ENCODE assay signal across 10 cellular contexts in the genomic region with DNA sequence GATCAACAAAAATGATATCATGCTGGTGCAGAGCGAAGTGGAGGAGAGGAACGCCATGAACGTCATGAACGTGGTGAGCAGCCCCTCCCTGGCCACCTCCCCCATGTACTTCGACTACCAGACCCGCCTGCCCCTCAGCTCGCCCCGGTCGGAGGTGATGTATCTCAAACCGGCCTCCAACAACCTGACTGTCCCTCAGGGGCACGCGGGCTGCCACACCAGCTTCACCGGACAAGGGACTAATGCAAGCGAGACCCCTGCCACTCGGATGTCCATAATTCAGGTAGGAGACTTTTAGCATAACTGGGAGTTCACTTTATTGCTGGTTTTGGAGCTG. TPM values are rescaled to one million over a fixed set of nuclear protein-coding genes. Genes with fewer than 3 reads are reported as not detected.
DNase-seq lines count a peak whose midpoint lies in the region; ATAC-seq and TF ChIP-seq lines count a peak whose summit lies in the region.
"Had no signal": no experiment of that assay in that cellular context is flagged by ENCODE, and none has a peak within 500 bp of the region (broad histone marks: within the 10 kb centered on the region; RNA-seq: fewer than 3 reads in every experiment).

No MANE protein-coding gene starts in this region.

- WGBS in tibial nerve, 2 donors, result 14 to 25% methylated on average over 15 of the region's 15 CpGs

- no peak overlapping the region for H3K27ac Mint-ChIP-seq in neural crest cell (ENCODE audit: unreplicated experiment)
- H3K27ac Mint-ChIP-seq: memory B cell had no signal

- H3K27ac ChIP-seq in tibial nerve, result peak overlapping the region in 3 of 4 donors; percentile 4 to 81 (median 42)

- peaks cover 0 to 45% (median 6%) of the 10 kb centered on the region in 4 donors for H3K4me1 ChIP-seq in tibial nerve

- TF ChIP-seq POLR2A in tibial nerve (IDR thresholded peaks at IDR 0.05), result no peak

- H3K36me3 Mint-ChIP-seq in neural crest cell (ENCODE audit: low read depth), result peaks cover 12% of the 10 kb centered on the region
- H3K36me3 Mint-ChIP-seq: memory B cell had no signal

- no peaks in the 10 kb centered on the region for H3K9me3 Mint-ChIP-seq in neural crest cell
- H3K9me3 Mint-ChIP-seq: memory B cell had no signal

- H3K9me3 ChIP-seq in tibial nerve, result no peaks in the 10 kb centered on the region

- intact Hi-C loops in left ventricle myocardium superior (cut with micrococcal nuclease), result no loop called here

- peaks cover 46% of the 10 kb centered on the region for H3K4me1 Mint-ChIP-seq in neural crest cell
- H3K4me1 Mint-ChIP-seq: memory B cell had no signal

- peaks cover 50% of the 10 kb centered on the region for H3K27me3 Mint-ChIP-seq in neural crest cell (ENCODE audit: low read depth)

- H3K4me3 ChIP-seq in astrocyte of the spinal cord (ENCODE audit: low read depth, low read length) (peak overlapping the region; percentile 16), tibial nerve (peak overlapping the region; percentile 33 to 60 (median 37))

- H3K27me3 ChIP-seq in tibial nerve, result peaks cover 0 to 48% of the 10 kb centered on the region in 2 donors

- no peaks in the 10 kb centered on the region for H3K36me3 ChIP-seq in tibial nerve

- no peak for DNase-seq in astrocyte of the spinal cord (ENCODE audit: low read depth, low spot score)
- peak; percentile 34 for DNase-seq in left ventricle myocardium superior
- no peak for DNase-seq in neural crest cell (ENCODE audit: low read depth, low spot score)
- DNase-seq in tibial nerve (ENCODE audit: low spot score in 2 of 2), result no peak
- no peak for DNase-seq in NCI-H187 (lab: John Stamatoyannopoulos, UW)
- no peak for DNase-seq in SKM-1 treated with dmso at 0.1 percent for 144 hours (lab: John Stamatoyannopoulos, UW; ENCODE audit: unreplicated experiment)
- DNase-seq: DMS 273 treated with DMSO at 0.1 percent for 48 hours had no signal

- in situ Hi-C loops in astrocyte of the spinal cord (cut with HindIII; ENCODE audit: low sequenced_read_pairs), result no loop called here

- no peak for ATAC-seq in left ventricle myocardium superior
- ATAC-seq in HG03097 (IDR thresholded peaks at IDR 0.05; ENCODE audit: low FRiP score, unreplicated experiment), result no peak
- ATAC-seq: stimulated activated naive CD8-positive, alpha-beta T cell treated with anti-CD3 and anti-CD28 coated beads, Interleukin-15, Interleukin-2, amounts not matched to agents 100 U/mL and 50 U/mL, for 24 hours had no signal

- peak overlapping the region; percentile 91 for H3K4me3 Mint-ChIP-seq in neural crest cell
- H3K4me3 Mint-ChIP-seq: memory B cell had no signal

- no peak for TF ChIP-seq CTCF in astrocyte of the spinal cord (IDR thresholded peaks at IDR 0.05; ENCODE audit: low read depth, low read length)
- TF ChIP-seq CTCF in neural crest cell (conservative IDR thresholded peaks at IDR 0.05), result no peak
- no peak for TF ChIP-seq CTCF in tibial nerve (IDR thresholded peaks at IDR 0.05)

- TF ChIP-seq EP300 in tibial nerve (IDR thresholded peaks at IDR 0.05), result no peak

RNA-seq across cellular contexts. Expression of a gene that starts 3.3 kb away (rescaled TPM):
- total RNA-seq in left ventricle myocardium superior (2.9 TPM), neural crest cell (14.4 and 14.6 TPM in 2 replicates), tibial nerve (10 to 100 TPM in 1 of 4 donors, 1 to 10 TPM in 3; 4.6 to 10.8 (median 7.4) TPM)
